In genomic region chr15:90823455-90823974, GRCh38 we compare ENCODE assay signal across 14 cellular contexts. TPM values are rescaled to one million over a fixed set of nuclear protein-coding genes. Genes with fewer than 3 reads are reported as not detected.
DNase-seq lines count a peak whose midpoint lies in the region; TF ChIP-seq lines count a peak whose summit lies in the region.
"Had no signal": no experiment of that assay in that cellular context is flagged by ENCODE, and none has a peak within 500 bp of the region (broad histone marks: within the 10 kb centered on the region; RNA-seq: fewer than 3 reads in every experiment).

No MANE protein-coding gene starts in this region.

- no peaks in the 10 kb centered on the region for H3K9me3 Mint-ChIP-seq in dendritic cell treated with granulocyte-macrophage colony-stimulating factor and Interleukin-4, amounts not matched to agents 40 ng/mL and 50 ng/mL, for 4 days
- peaks cover 6% of the 10 kb centered on the region for H3K9me3 Mint-ChIP-seq in neural progenitor cell
- H3K9me3 Mint-ChIP-seq: IgD-negative memory B cell had no signal

- peaks cover 2% of the 10 kb centered on the region for H3K27me3 Mint-ChIP-seq in dendritic cell treated with granulocyte-macrophage colony-stimulating factor and Interleukin-4, amounts not matched to agents 40 ng/mL and 50 ng/mL, for 4 days
- peaks cover 16% of the 10 kb centered on the region for H3K27me3 Mint-ChIP-seq in neural progenitor cell (ENCODE audit: insufficient read depth, low read depth)
- H3K27me3 Mint-ChIP-seq: IgD-negative memory B cell had no signal

- H3K27me3 ChIP-seq in BLaER1, result no peaks in the 10 kb centered on the region
- no peaks in the 10 kb centered on the region for H3K27me3 ChIP-seq in neural progenitor cell
- no peaks in the 10 kb centered on the region for H3K27me3 ChIP-seq in ovary

- H3K4me1 ChIP-seq in BLaER1, result peaks cover 64% of the 10 kb centered on the region
- no peaks in the 10 kb centered on the region for H3K4me1 ChIP-seq in neural progenitor cell
- no peaks in the 10 kb centered on the region for H3K4me1 ChIP-seq in ovary (ENCODE audit: insufficient read depth)

- peak overlapping the region; percentile 71 for H3K27ac Mint-ChIP-seq in dendritic cell treated with granulocyte-macrophage colony-stimulating factor and Interleukin-4, amounts not matched to agents 40 ng/mL and 50 ng/mL, for 4 days
- H3K27ac Mint-ChIP-seq in neural progenitor cell, result no peak overlapping the region
- H3K27ac Mint-ChIP-seq: HFFc6 had no signal

- H3K27ac ChIP-seq in BLaER1 (no peak overlapping the region), neural progenitor cell (no peak overlapping the region), ovary (no peak overlapping the region)

- H3K9me3 ChIP-seq in BLaER1 (peaks cover 13% of the 10 kb centered on the region), neural progenitor cell (ENCODE audit: low read depth) (no peaks in the 10 kb centered on the region), ovary (no peaks in the 10 kb centered on the region)

- no peak overlapping the region for H2AFZ ChIP-seq in neural progenitor cell (replicated peaks)

- DNase-seq in HuH-7 (ENCODE audit: low spot score), result peak; percentile 60
- DNase-seq in neural progenitor cell (ENCODE audit: low spot score), result no peak
- DNase-seq in SIG-M5 (lab: John Stamatoyannopoulos, UW), result no peak
- no peak for DNase-seq in lower leg skin (ENCODE audit: low spot score in 2 of 2)
- no peak for DNase-seq in T1000 (lab: John Stamatoyannopoulos, UW)
- no peak for DNase-seq in ovary
- DNase-seq: C1 segment of cervical spinal cord, DMS79 treated with DMSO at 0.1 percent for 48 hours, H7, HFFc6, NCI-H1694 treated with DMSO at 0.1 percent for 48 hours had no signal

- H3K4me1 Mint-ChIP-seq in dendritic cell treated with granulocyte-macrophage colony-stimulating factor and Interleukin-4, amounts not matched to agents 40 ng/mL and 50 ng/mL, for 4 days (ENCODE audit: low read depth), result peaks cover 85% of the 10 kb centered on the region
- peaks cover 20% of the 10 kb centered on the region for H3K4me1 Mint-ChIP-seq in neural progenitor cell

- no peaks in the 10 kb centered on the region for H3K36me3 Mint-ChIP-seq in dendritic cell treated with granulocyte-macrophage colony-stimulating factor and Interleukin-4, amounts not matched to agents 40 ng/mL and 50 ng/mL, for 4 days (ENCODE audit: low read depth)
- H3K36me3 Mint-ChIP-seq in neural progenitor cell, result no peaks in the 10 kb centered on the region
- H3K36me3 Mint-ChIP-seq: IgD-negative memory B cell had no signal

- TF ChIP-seq CTCF in neural progenitor cell (IDR thresholded peaks at IDR 0.05), result no peak
- TF ChIP-seq CTCF in lower leg skin (IDR thresholded peaks at IDR 0.05), result no peak
- no peak for TF ChIP-seq CTCF in ovary (IDR thresholded peaks at IDR 0.05)

- TF ChIP-seq EP300 in ovary (IDR thresholded peaks at IDR 0.05), result no peak

- 84 to 85% methylated on average over 7 of the region's 7 CpGs for WGBS in lower leg skin, 2 donors
- WGBS in ovary, 3 donors, result 83 to 94% (median 89%) methylated on average over 7 of the region's 7 CpGs

- peak overlapping the region; percentile 42; the same call in 1 of the 2 replicates for H3K4me2 ChIP-seq in BLaER1
- H3K4me2 ChIP-seq in neural progenitor cell, result no peak overlapping the region

- intact Hi-C loops in dendritic cell treated with granulocyte-macrophage colony-stimulating factor and Interleukin-4, amounts not matched to agents 40 ng/mL and 50 ng/mL, for 4 days (cut with micrococcal nuclease), result no loop called here
- intact Hi-C loops in lower leg skin (cut with DNase I; ENCODE audit: low total_unique reads) (no loop called here), ovary (cut with DNase I) (no loop called here)

- peak overlapping the region; percentile 32 for H3K4me3 Mint-ChIP-seq in dendritic cell treated with granulocyte-macrophage colony-stimulating factor and Interleukin-4, amounts not matched to agents 40 ng/mL and 50 ng/mL, for 4 days
- peak overlapping the region; percentile 15 for H3K4me3 Mint-ChIP-seq in neural progenitor cell
- H3K4me3 Mint-ChIP-seq: HFFc6 had no signal

- H3K36me3 ChIP-seq in BLaER1, result no peaks in the 10 kb centered on the region
- no peaks in the 10 kb centered on the region for H3K36me3 ChIP-seq in neural progenitor cell
- H3K36me3 ChIP-seq in ovary, result no peaks in the 10 kb centered on the region

- H3K9ac ChIP-seq in BLaER1 (no peak overlapping the region), neural progenitor cell (no peak overlapping the region)

- no peak for TF ChIP-seq POLR2A in lower leg skin (IDR thresholded peaks at IDR 0.05)
- no peak for TF ChIP-seq POLR2A in ovary (IDR thresholded peaks at IDR 0.05)

- H3K79me2 ChIP-seq in neural progenitor cell (ENCODE audit: low read depth), result no peaks in the 10 kb centered on the region

- H3F3A ChIP-seq in neural progenitor cell (ENCODE audit: low read depth), result no peaks in the 10 kb centered on the region

- H3K4me3 ChIP-seq in BLaER1 (no peak overlapping the region), neural progenitor cell (no peak overlapping the region), lower leg skin (ENCODE audit: low read depth, poor library complexity, severe bottlenecking) (no peak overlapping the region), ovary (no peak overlapping the region)

- H4K20me1 ChIP-seq in BLaER1 (no peaks in the 10 kb centered on the region), neural progenitor cell (ENCODE audit: low read depth) (no peaks in the 10 kb centered on the region)

RNA-seq across cellular contexts. Expression of gene FURIN, which starts 44.9 kb away (rescaled TPM):
- 8.3 and 18.8 TPM in 2 replicates for total RNA-seq in neural progenitor cell (ENCODE audit: low replicate concordance)
- 100 to 1,000 TPM; 114 to 163 (median 149) TPM for total RNA-seq in lower leg skin
- total RNA-seq in ovary, result 10 to 100 TPM; 17.9 to 38.6 (median 35.1) TPM
- polyA plus RNA-seq in ovary, result 10 to 100 TPM in 1 of 2 donors, 1 to 10 TPM in 1; 6.2 to 33.7 TPM
